In the genomic region with DNA sequence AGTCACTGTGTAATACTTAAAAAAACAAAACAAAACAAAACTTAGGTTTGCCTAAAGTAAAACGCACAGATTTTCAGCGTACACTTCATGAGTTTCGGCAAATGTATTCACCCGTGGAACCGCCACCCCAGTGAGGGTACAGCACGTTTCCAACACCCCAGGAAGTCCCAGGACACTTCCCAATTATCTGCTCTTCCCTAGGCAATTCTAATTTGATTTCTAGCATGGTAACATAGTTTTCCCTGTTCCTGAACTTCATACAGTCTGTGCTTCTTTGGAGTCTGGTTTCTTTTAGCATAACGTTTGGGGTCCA, we compare ENCODE assay signal across 8 cellular contexts. TPM values are rescaled to one million over a fixed set of nuclear protein-coding genes. Genes with fewer than 3 reads are reported as not detected.
DNase-seq lines count a peak whose midpoint lies in the region; ATAC-seq, FAIRE-seq and TF ChIP-seq lines count a peak whose summit lies in the region.

No MANE protein-coding gene starts in this region.

- POLR2A ChIA-PET in endothelial cell of umbilical vein (lab: Charles Lee), result no interaction called here

- no peaks in the 10 kb centered on the region for H3K9me2 ChIP-seq in OCI-LY1 (ENCODE audit: low read depth, low read length)

- H3K9ac ChIP-seq in OCI-LY1 (ENCODE audit: low read length), result peak overlapping the region; percentile 87
- H3K9ac ChIP-seq in endothelial cell of umbilical vein (replicated peaks; ENCODE audit: extremely low read depth, insufficient read depth, low read length), result peak overlapping the region; percentile 82

- H3K36me3 ChIP-seq in OCI-LY1 (ENCODE audit: insufficient read depth, low read length), result no peaks in the 10 kb centered on the region
- H3K36me3 ChIP-seq in endothelial cell of umbilical vein (ENCODE audit: control insufficient read depth in 2 of 2, extremely low read depth in 1 of 2, insufficient read depth in 2 of 2, low read length in 2 of 2), result no peaks in the 10 kb centered on the region
- H3K36me3 ChIP-seq in osteoblast (ENCODE audit: insufficient read depth, low read length), result no peaks in the 10 kb centered on the region

- TF ChIP-seq POLR2A in endothelial cell of umbilical vein (IDR thresholded peaks at IDR 0.05; ENCODE audit: low read depth, low read length), result no peak

- peaks cover 39% of the 10 kb centered on the region for H3K79me2 ChIP-seq in OCI-LY1 (ENCODE audit: insufficient read depth, low read length)
- peaks cover 34% of the 10 kb centered on the region for H3K79me2 ChIP-seq in endothelial cell of umbilical vein (ENCODE audit: control insufficient read depth, insufficient read depth, low read length)
- peaks cover 36% of the 10 kb centered on the region for H3K79me2 ChIP-seq in osteoblast (ENCODE audit: insufficient read depth, low read length)

- H3K4me3 ChIP-seq in OCI-LY1 (ENCODE audit: low read depth, low read length, poor library complexity, severe bottlenecking), result peak overlapping the region; percentile 92
- H3K4me3 ChIP-seq in endothelial cell of umbilical vein (replicated peaks in 1 of 3; ENCODE audit: insufficient read depth in 1 of 3, low read depth in 1 of 3, low read length in 3 of 3), result peak overlapping the region; percentile 67 to 94 (median 76)
- peak overlapping the region; percentile 87 for H3K4me3 ChIP-seq in osteoblast (ENCODE audit: insufficient read depth, low read length)

- CTCF ChIA-PET in endothelial cell of umbilical vein (lab: Charles Lee), result no interaction called here

- peak overlapping the region; percentile 50 for H3K27ac ChIP-seq in OCI-LY1 (ENCODE audit: low read depth, low read length, poor library complexity, severe bottlenecking)
- peak overlapping the region; percentile 76 for H3K27ac ChIP-seq in endothelial cell of umbilical vein (ENCODE audit: insufficient read depth, low read depth, low read length)
- peak overlapping the region; percentile 91 for H3K27ac ChIP-seq in osteoblast (ENCODE audit: low read depth, low read length)

- ATAC-seq in omental fat pad (ENCODE audit: low FRiP score) (no peak), GM21786 (IDR thresholded peaks at IDR 0.05; ENCODE audit: unreplicated experiment) (no peak)

- H3K9me3 ChIP-seq in OCI-LY1 (ENCODE audit: low read length), result no peaks in the 10 kb centered on the region
- H3K9me3 ChIP-seq in endothelial cell of umbilical vein (replicated peaks; ENCODE audit: control insufficient read depth, insufficient read depth, low read length), result no peaks in the 10 kb centered on the region
- H3K9me3 ChIP-seq in osteoblast (ENCODE audit: low read depth, low read length), result no peaks in the 10 kb centered on the region

- H3K4me2 ChIP-seq in OCI-LY1 (ENCODE audit: low read length) (peak overlapping the region; percentile 99), endothelial cell of umbilical vein (ENCODE audit: insufficient read depth, low read length) (peak overlapping the region; percentile 93), osteoblast (ENCODE audit: insufficient read depth, low read length) (peak overlapping the region; percentile 100)

- no peaks in the 10 kb centered on the region for H3K9me1 ChIP-seq in endothelial cell of umbilical vein (replicated peaks; ENCODE audit: control insufficient read depth, extremely low read depth, insufficient read depth, low read length)

- H2AFZ ChIP-seq in OCI-LY1 (ENCODE audit: low read length) (peak overlapping the region; percentile 96), endothelial cell of umbilical vein (ENCODE audit: low read depth, low read length) (peak overlapping the region; percentile 95), osteoblast (ENCODE audit: low read length) (peak overlapping the region; percentile 95)

- TF ChIP-seq CTCF in OCI-LY1 (IDR thresholded peaks at IDR 0.05; ENCODE audit: low read length) (no peak), endothelial cell of umbilical vein (IDR thresholded peaks at IDR 0.05; ENCODE audit: extremely low read depth in 1 of 2, insufficient read depth in 1 of 2, low read depth in 1 of 2, low read length in 2 of 2) (no peak), osteoblast (IDR thresholded peaks at IDR 0.05; ENCODE audit: extremely low read depth, low read depth, low read length) (no peak), omental fat pad (IDR thresholded peaks at IDR 0.05) (no peak)

- FAIRE-seq in GM19239 (lab: Jason Lieb, UNC) (peak; percentile 26), endothelial cell of umbilical vein (lab: Jason Lieb, UNC) (peak; percentile 4)

- intact Hi-C loops in endothelial cell of umbilical vein (cut with micrococcal nuclease), result loop anchor here (1.0 to 5.0 kb wide), 6 partner anchors 58 to 771 kb away; a partner anchor contains a TSS

- H4K20me1 ChIP-seq in OCI-LY1 (ENCODE audit: insufficient read depth, low read length) (no peaks in the 10 kb centered on the region), endothelial cell of umbilical vein (replicated peaks; ENCODE audit: control insufficient read depth, extremely low read depth, insufficient read depth, low read length) (no peaks in the 10 kb centered on the region), osteoblast (ENCODE audit: insufficient read depth, low read length) (no peaks in the 10 kb centered on the region)

- H3K4me1 ChIP-seq in OCI-LY1 (ENCODE audit: insufficient read depth, low read length, severe bottlenecking), result peaks cover 30% of the 10 kb centered on the region
- H3K4me1 ChIP-seq in endothelial cell of umbilical vein (ENCODE audit: control insufficient read depth, extremely low read depth, insufficient read depth, low read length), result peaks cover 20% of the 10 kb centered on the region
- H3K4me1 ChIP-seq in osteoblast (ENCODE audit: insufficient read depth, low read length), result peaks cover 22% of the 10 kb centered on the region

- H3K27me3 ChIP-seq in OCI-LY1 (ENCODE audit: insufficient read depth, low read length), result no peaks in the 10 kb centered on the region
- H3K27me3 ChIP-seq in endothelial cell of umbilical vein (ENCODE audit: control insufficient read depth in 2 of 2, insufficient read depth in 2 of 2, low read length in 2 of 2), result no peaks in the 10 kb centered on the region
- H3K27me3 ChIP-seq in osteoblast (ENCODE audit: insufficient read depth, low read length), result no peaks in the 10 kb centered on the region

- no TSS peak for BruUV-seq in endothelial cell of umbilical vein (replicated peaks; lab: Mats Ljungman, UMichigan)

- dilution Hi-C loops in endothelial cell of umbilical vein (cut with MboI; ENCODE audit: extremely low pct_ligation_motif_present, low sequenced_read_pairs), result no loop called here

- no peaks in the 10 kb centered on the region for H3F3A ChIP-seq in OCI-LY1 (ENCODE audit: insufficient read depth, low read length)

- DNase-seq in GM19239 (ENCODE audit: insufficient read length, low spot score) (no peak), endothelial cell of umbilical vein (ENCODE audit: low read depth, low spot score) (no peak), osteoblast (ENCODE audit: insufficient read length, low spot score, missing footprints) (peak; percentile 23), 8988T (no peak), omental fat pad (ENCODE audit: low spot score) (no peak), CD1c-positive myeloid dendritic cell (ENCODE audit: extremely low spot score) (no peak)

TF ChIP-seq in endothelial cell of umbilical vein, 7 proteins besides CTCF, POLR2A, EP300 and RAD21:
- TF ChIP-seq, protein P1, sequence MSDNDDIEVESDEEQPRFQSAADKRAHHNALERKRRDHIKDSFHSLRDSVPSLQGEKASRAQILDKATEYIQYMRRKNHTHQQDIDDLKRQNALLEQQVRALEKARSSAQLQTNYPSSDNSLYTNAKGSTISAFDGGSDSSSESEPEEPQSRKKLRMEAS (IDR thresholded peaks at IDR 0.05; ENCODE audit: insufficient read depth, insufficient read length), result no peak
- TF ChIP-seq MYC (IDR thresholded peaks at IDR 0.05; ENCODE audit: low read depth, low read length) (no peak), POLR2AphosphoS5 (IDR thresholded peaks at IDR 0.05; ENCODE audit: insufficient read depth, low read depth, low read length) (no peak), FOS (IDR thresholded peaks at IDR 0.05; ENCODE audit: borderline replicate concordance, insufficient read depth, low read length) (no peak), JUN (IDR thresholded peaks at IDR 0.05; ENCODE audit: borderline replicate concordance, insufficient read depth, insufficient read length, low read depth) (no peak), GATA2 (IDR thresholded peaks at IDR 0.05; ENCODE audit: insufficient read depth, insufficient read length, low read depth, low read length) (no peak), EZH2 (IDR thresholded peaks at IDR 0.05; ENCODE audit: borderline replicate concordance, low read depth, low read length, severe bottlenecking) (no peak)

RNA-seq across cellular contexts. Expression of a gene that starts 0.5 kb away (rescaled TPM):
- total RNA-seq in endothelial cell of umbilical vein (55.0 and 62.9 TPM in 2 replicates), osteoblast (52.1 and 61.0 TPM in 2 replicates), omental fat pad (10 to 100 TPM; 26.1 to 68.7 (median 44.5) TPM)
- polyA plus RNA-seq in endothelial cell of umbilical vein, result 11.8 and 15.0 TPM in 2 replicates
- polyA plus RNA-seq in endothelial cell of umbilical vein (2011; cell fraction: cytosol; rRNA removed), result 12.1 and 12.8 TPM in 2 replicates
- polyA plus RNA-seq in endothelial cell of umbilical vein (2011; cell fraction: nucleus; rRNA removed), result 39.8 and 55.9 TPM in 2 replicates
- polyA plus RNA-seq in endothelial cell of umbilical vein (2012), result 19.9 and 20.0 TPM in 2 replicates
- polyA minus RNA-seq in endothelial cell of umbilical vein, result 76.5 and 81.9 TPM in 2 replicates
- polyA minus RNA-seq in endothelial cell of umbilical vein (2011; cell fraction: cytosol; rRNA and poly(A)+ RNA removed), result 24.1 TPM
- 134 and 190 TPM in 2 replicates for polyA minus RNA-seq in endothelial cell of umbilical vein (2011; cell fraction: nucleus; rRNA and poly(A)+ RNA removed)
